Comparison of ENCODE assay signal across 25 cellular contexts in the genomic region with DNA sequence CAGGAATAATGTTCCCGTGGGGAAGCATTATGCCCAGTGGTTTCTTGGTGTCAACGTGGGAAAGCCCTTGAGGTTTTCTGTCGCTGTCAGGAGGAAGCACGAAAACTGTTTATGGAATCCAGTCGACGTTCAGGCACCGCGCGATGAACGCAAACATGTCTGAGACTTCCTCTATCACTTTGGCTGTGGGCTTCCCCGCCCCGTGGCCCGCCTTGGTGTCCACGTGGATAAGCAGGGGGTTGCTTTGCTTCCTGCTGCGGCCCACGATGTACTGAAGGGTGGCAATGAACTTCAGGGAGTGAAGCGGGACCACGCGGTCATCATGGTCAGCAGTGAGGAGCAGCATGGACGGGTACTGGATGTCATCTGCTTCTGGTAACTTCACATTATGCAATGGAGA.
"Had no signal": no experiment of that assay in that cellular context is flagged by ENCODE, and none has a peak within 500 bp of the region (broad histone marks: within the 10 kb centered on the region; RNA-seq: fewer than 3 reads in every experiment).

No MANE protein-coding gene starts in this region.

- H3K4me3 ChIP-seq: adrenal gland, body of pancreas, heart right ventricle had no signal

- H3K9me3 Mint-ChIP-seq: activated CD4-positive, alpha-beta memory T cell treated with anti-CD3 and anti-CD28 coated beads for 36 hours; activated naive CD8-positive, alpha-beta T cell treated with anti-CD3 and anti-CD28 coated beads for 36 hours; activated T-helper 17 cell treated with anti-CD3 and anti-CD28 coated beads, Interleukin-2, amount 50 U/mL, for 72 hours had no signal

- H3K4me1 Mint-ChIP-seq: activated CD4-positive, alpha-beta T cell treated with anti-CD3 and anti-CD28 coated beads for 36 hours; activated CD4-positive, alpha-beta T cell treated with anti-CD3 and anti-CD28 coated beads, Interleukin-2, amount 10 ng/mL, durations not matched to agents 24 days and 14 days; activated CD8-positive, alpha-beta memory T cell treated with anti-CD3 and anti-CD28 coated beads, Interleukin-2, amount 10 ng/mL, durations not matched to agents 7 days and 5 days; activated naive CD8-positive, alpha-beta T cell treated with anti-CD3 and anti-CD28 coated beads for 36 hours; activated naive CD8-positive, alpha-beta T cell treated with anti-CD3 and anti-CD28 coated beads, Interleukin-2, amount 50 U/mL, for 24 hours; activated T-helper 17 cell treated with anti-CD3 and anti-CD28 coated beads, Interleukin-2, amount 50 U/mL, for 72 hours had no signal

- H3K27me3 Mint-ChIP-seq: activated CD4-positive, alpha-beta memory T cell treated with anti-CD3 and anti-CD28 coated beads for 36 hours; activated CD4-positive, alpha-beta T cell treated with anti-CD3 and anti-CD28 coated beads for 36 hours; activated CD4-positive, alpha-beta T cell treated with anti-CD3 and anti-CD28 coated beads, Interleukin-2, amount 10 ng/mL, durations not matched to agents 24 days and 14 days; activated CD8-positive, alpha-beta memory T cell treated with anti-CD3 and anti-CD28 coated beads, Interleukin-2, amount 10 ng/mL, durations not matched to agents 7 days and 5 days; activated naive CD8-positive, alpha-beta T cell treated with anti-CD3 and anti-CD28 coated beads for 36 hours; activated naive CD8-positive, alpha-beta T cell treated with anti-CD3 and anti-CD28 coated beads, Interleukin-2, amount 50 U/mL, for 24 hours; activated T-helper 17 cell treated with anti-CD3 and anti-CD28 coated beads, Interleukin-2, amount 50 U/mL, for 72 hours had no signal

- ATAC-seq: activated CD4-positive, alpha-beta T cell treated with anti-CD3 and anti-CD28 coated beads for 36 hours; activated CD8-positive, alpha-beta memory T cell treated with anti-CD3 and anti-CD28 coated beads, Interleukin-2, amount 10 ng/mL, durations not matched to agents 7 days and 5 days; activated CD8-positive, alpha-beta T cell treated with anti-CD3 and anti-CD28 coated beads, Interleukin-2, amount 10 ng/mL, durations not matched to agents 7 days and 5 days; activated naive CD8-positive, alpha-beta T cell treated with anti-CD3 and anti-CD28 coated beads, Interleukin-2, amount 50 U/mL, for 24 hours; activated T-cell treated with anti-CD3 and anti-CD28 coated beads, Interleukin-2, amount 50 U/mL, for 4 hours; activated T-helper 17 cell treated with anti-CD3 and anti-CD28 coated beads, Interleukin-2, amount 50 U/mL, for 72 hours; body of pancreas; esophagus mucosa; heart right ventricle had no signal

- H3K4me1 ChIP-seq: adrenal gland had no signal

- H3K9me3 ChIP-seq: adrenal gland, body of pancreas had no signal

- H3K27me3 ChIP-seq: adrenal gland, body of pancreas, heart right ventricle had no signal

- DNase-seq: activated CD4-positive, alpha-beta memory T cell treated with anti-CD3 and anti-CD28 coated beads for 36 hours; activated CD4-positive, alpha-beta T cell treated with anti-CD3 and anti-CD28 coated beads for 36 hours; activated CD4-positive, alpha-beta T cell treated with anti-CD3 and anti-CD28 coated beads, Interleukin-2, amount 10 ng/mL, durations not matched to agents 24 days and 14 days; activated CD4-positive, CD25-positive, alpha-beta regulatory T cell; activated CD4-positive, CD25-positive, alpha-beta regulatory T cell treated with anti-CD3 and anti-CD28 coated beads, Interleukin-2, amount 50 U/mL, for 72 hours; activated CD8-positive, alpha-beta memory T cell treated with anti-CD3 and anti-CD28 coated beads, Interleukin-2, amount 10 ng/mL, durations not matched to agents 7 days and 5 days; activated CD8-positive, alpha-beta memory T cell treated with anti-CD3 and anti-CD28 coated beads, Interleukin-2, amount 50 U/mL, for 4 hours; activated CD8-positive, alpha-beta T cell treated with anti-CD3 and anti-CD28 coated beads, Interleukin-2, amount 10 ng/mL, durations not matched to agents 7 days and 5 days; activated effector memory CD4-positive, alpha-beta T cell treated with Interleukin-2 at 50 U/mL for 16 hours; activated gamma-delta T cell treated with Interleukin-2 at 50 U/mL for 16 hours; activated naive CD4-positive, alpha-beta T cell treated with anti-CD3 and anti-CD28 coated beads, Interleukin-2, amount 50 U/mL, for 16 hours; activated naive CD4-positive, alpha-beta T cell treated with Interleukin-2 at 50 U/mL for 16 hours; activated naive CD8-positive, alpha-beta T cell treated with anti-CD3 and anti-CD28 coated beads for 36 hours; activated naive CD8-positive, alpha-beta T cell treated with anti-CD3 and anti-CD28 coated beads, Interleukin-2, amount 50 U/mL, for 24 hours; activated T-cell treated with anti-CD3 and anti-CD28 coated beads, Interleukin-2, amount 50 U/mL, for 4 hours; adrenal gland; aorta; body of pancreas; caudate nucleus; cortex of kidney; effector CD8-positive, alpha-beta T cell; heart right ventricle; T-helper 2 cell had no signal

- H3K27ac ChIP-seq: adrenal gland, body of pancreas, heart right ventricle had no signal

- H3K27ac Mint-ChIP-seq: activated CD4-positive, alpha-beta memory T cell treated with anti-CD3 and anti-CD28 coated beads for 36 hours; activated CD4-positive, alpha-beta T cell treated with anti-CD3 and anti-CD28 coated beads for 36 hours; activated CD4-positive, alpha-beta T cell treated with anti-CD3 and anti-CD28 coated beads, Interleukin-2, amount 10 ng/mL, durations not matched to agents 24 days and 14 days; activated CD8-positive, alpha-beta memory T cell treated with anti-CD3 and anti-CD28 coated beads, Interleukin-2, amount 10 ng/mL, durations not matched to agents 7 days and 5 days; activated CD8-positive, alpha-beta T cell treated with anti-CD3 and anti-CD28 coated beads, Interleukin-2, amount 10 ng/mL, durations not matched to agents 7 days and 5 days; activated naive CD8-positive, alpha-beta T cell treated with anti-CD3 and anti-CD28 coated beads for 36 hours; activated naive CD8-positive, alpha-beta T cell treated with anti-CD3 and anti-CD28 coated beads, Interleukin-2, amount 50 U/mL, for 24 hours; activated T-helper 17 cell treated with anti-CD3 and anti-CD28 coated beads, Interleukin-2, amount 50 U/mL, for 72 hours had no signal

- H3K4me3 Mint-ChIP-seq: activated CD4-positive, alpha-beta memory T cell treated with anti-CD3 and anti-CD28 coated beads for 36 hours; activated CD4-positive, alpha-beta T cell treated with anti-CD3 and anti-CD28 coated beads for 36 hours; activated CD4-positive, alpha-beta T cell treated with anti-CD3 and anti-CD28 coated beads, Interleukin-2, amount 10 ng/mL, durations not matched to agents 24 days and 14 days; activated CD8-positive, alpha-beta memory T cell treated with anti-CD3 and anti-CD28 coated beads, Interleukin-2, amount 10 ng/mL, durations not matched to agents 7 days and 5 days; activated CD8-positive, alpha-beta T cell treated with anti-CD3 and anti-CD28 coated beads, Interleukin-2, amount 10 ng/mL, durations not matched to agents 7 days and 5 days; activated naive CD8-positive, alpha-beta T cell treated with anti-CD3 and anti-CD28 coated beads for 36 hours; activated naive CD8-positive, alpha-beta T cell treated with anti-CD3 and anti-CD28 coated beads, Interleukin-2, amount 50 U/mL, for 24 hours; activated T-cell treated with anti-CD3 and anti-CD28 coated beads, Interleukin-2, amount 50 U/mL, for 4 hours; activated T-helper 17 cell treated with anti-CD3 and anti-CD28 coated beads, Interleukin-2, amount 50 U/mL, for 72 hours had no signal
